Comparison of ENCODE assay signal across 1 cellular context in genomic region chr10:124461642-124462347, GRCh38.
A peak's percentile ranks its signal among the peaks of the same experiment; 100 is the strongest.
TF ChIP-seq lines count a peak whose summit lies in the region.

TSS of gene LHPP (plus strand) at chr10:124461823. CDS start at chr10:124461863, 40 bp downstream.

TF ChIP-seq in K562, 482 proteins besides CTCF, POLR2A, EP300 and RAD21 (continued from another document and continues in another):
- no peak for TF ChIP-seq NR0B1 (IDR thresholded peaks at IDR 0.05; ENCODE audit: partially characterized antibody)
- no peak for TF ChIP-seq NCOA2 (IDR thresholded peaks at IDR 0.05; ENCODE audit: partially characterized antibody in 2 of 2)
- TF ChIP-seq BCLAF1 (IDR thresholded peaks at IDR 0.05; ENCODE audit: borderline replicate concordance in 1 of 2, control insufficient read depth in 1 of 2, low read depth in 2 of 2, low read length in 1 of 2) = no peak
- no peak for TF ChIP-seq ETV6 (IDR thresholded peaks at IDR 0.05; ENCODE audit: borderline replicate concordance in 1 of 2, low read depth in 2 of 2, low read length in 1 of 2)
- no peak for TF ChIP-seq ETV6 (CRISPR knock-in tag; IDR thresholded peaks at IDR 0.05; ENCODE audit: borderline replicate concordance)
- TF ChIP-seq CTCFL (IDR thresholded peaks at IDR 0.05; ENCODE audit: borderline replicate concordance, insufficient read depth, low read depth, low read length, poor library complexity, severe bottlenecking) = peak; percentile 59
- TF ChIP-seq CEBPG (CRISPR knock-in tag; IDR thresholded peaks at IDR 0.05) = no peak
- TF ChIP-seq CEBPG (tag; conservative IDR thresholded peaks at IDR 0.05 in 1 of 2, IDR thresholded peaks at IDR 0.05 in 1 of 2) = no peak
- no peak for TF ChIP-seq PYGO2 (tag; IDR thresholded peaks at IDR 0.05)
- no peak for TF ChIP-seq HMG20B (CRISPR knock-in tag; IDR thresholded peaks at IDR 0.05)
- TF ChIP-seq ZKSCAN8 (CRISPR knock-in tag; IDR thresholded peaks at IDR 0.05) = no peak
- TF ChIP-seq TCF15 (CRISPR knock-in tag; IDR thresholded peaks at IDR 0.05) = no peak
- TF ChIP-seq YY1 (IDR thresholded peaks at IDR 0.05; ENCODE audit: borderline replicate concordance in 1 of 3, control insufficient read depth in 1 of 3, extremely low read depth in 1 of 3, insufficient read depth in 3 of 3, insufficient read length in 1 of 3, insufficient replicate concordance in 2 of 3, low read depth in 1 of 3, low read length in 2 of 3) = peak; percentile 43 to 87 (median 80)
- no peak for TF ChIP-seq MYNN (IDR thresholded peaks at IDR 0.05)
- TF ChIP-seq MYNN (CRISPR knock-in tag; IDR thresholded peaks at IDR 0.05) = no peak
- no peak for TF ChIP-seq ZNF778 (CRISPR knock-in tag; IDR thresholded peaks at IDR 0.05)
- TF ChIP-seq ZBTB7A (IDR thresholded peaks at IDR 0.05; ENCODE audit: borderline replicate concordance, control insufficient read depth, low read depth, low read length) = peak; percentile 53; the same call in 1 of the 2 replicates
- peak; percentile 19 for TF ChIP-seq RBM25 (IDR thresholded peaks at IDR 0.05; ENCODE audit: low read depth, low read length, severe bottlenecking)
- TF ChIP-seq CHD4 (IDR thresholded peaks at IDR 0.05; ENCODE audit: insufficient read depth, insufficient replicate concordance, low read depth, low read length, poor library complexity, severe bottlenecking) = no peak
- TF ChIP-seq MECOM (CRISPR knock-in tag; IDR thresholded peaks at IDR 0.05) = no peak
- no peak for TF ChIP-seq TEAD2 (tag; IDR thresholded peaks at IDR 0.05)
- no peak for TF ChIP-seq CAMTA2 (CRISPR knock-in tag; conservative IDR thresholded peaks at IDR 0.05)
- TF ChIP-seq TRIM25 (IDR thresholded peaks at IDR 0.05; ENCODE audit: borderline replicate concordance) = no peak
- TF ChIP-seq SIX5 (IDR thresholded peaks at IDR 0.05; ENCODE audit: borderline replicate concordance in 1 of 2, insufficient read depth in 1 of 2, low read depth in 1 of 2, low read length in 2 of 2) = peak; percentile 73
- no peak for TF ChIP-seq RBM15 (IDR thresholded peaks at IDR 0.05; ENCODE audit: insufficient read depth, low read length)
- TF ChIP-seq SFPQ (IDR thresholded peaks at IDR 0.05; ENCODE audit: low read depth, low read length) = no peak
- TF ChIP-seq PHF21A (IDR thresholded peaks at IDR 0.05; ENCODE audit: borderline replicate concordance, low read depth) = no peak
- TF ChIP-seq VEZF1 (CRISPR knock-in tag; IDR thresholded peaks at IDR 0.05) = peak; percentile 46
- TF ChIP-seq SMARCC2 (IDR thresholded peaks at IDR 0.05; ENCODE audit: low read depth) = no peak
- TF ChIP-seq RAD51 (IDR thresholded peaks at IDR 0.05; ENCODE audit: borderline replicate concordance, low read depth) = no peak
- TF ChIP-seq ZNF274 (IDR thresholded peaks at IDR 0.05; ENCODE audit: borderline replicate concordance, low read depth, low read length) = no peak
- no peak for TF ChIP-seq SMARCA5 (IDR thresholded peaks at IDR 0.05)
- TF ChIP-seq HSF4 (CRISPR knock-in tag; IDR thresholded peaks at IDR 0.05; ENCODE audit: borderline replicate concordance) = no peak
- TF ChIP-seq ZNF766 (CRISPR knock-in tag; conservative IDR thresholded peaks at IDR 0.05) = no peak
- TF ChIP-seq ZFPM2 (CRISPR knock-in tag; IDR thresholded peaks at IDR 0.05) = no peak
- no peak for TF ChIP-seq TFE3 (CRISPR knock-in tag; IDR thresholded peaks at IDR 0.05)
- TF ChIP-seq ARID1B (IDR thresholded peaks at IDR 0.05) = no peak
- TF ChIP-seq THRAP3 (IDR thresholded peaks at IDR 0.05; ENCODE audit: borderline replicate concordance) = no peak
- peak; percentile 97 for TF ChIP-seq ELF1 (tag; IDR thresholded peaks at IDR 0.05)
- no peak for TF ChIP-seq KAT8 (IDR thresholded peaks at IDR 0.05; ENCODE audit: low read depth)
- TF ChIP-seq ZNF707 (CRISPR knock-in tag; conservative IDR thresholded peaks at IDR 0.05) = no peak
- no peak; the same call in 1 of the 2 replicates for TF ChIP-seq POLR2AphosphoS5 (IDR thresholded peaks at IDR 0.05; ENCODE audit: control insufficient read depth, insufficient read depth, low read depth, low read length)
- no peak for TF ChIP-seq ATF1 (CRISPR knock-in tag; IDR thresholded peaks at IDR 0.05)
- peak; percentile 79 for TF ChIP-seq ATF1 (tag; IDR thresholded peaks at IDR 0.05)
- no peak for TF ChIP-seq HNRNPUL1 (IDR thresholded peaks at IDR 0.05; ENCODE audit: low read length)
- TF ChIP-seq E2F1 (CRISPR knock-in tag; IDR thresholded peaks at IDR 0.05) = no peak
- no peak for TF ChIP-seq NR2C1 (IDR thresholded peaks at IDR 0.05)
- TF ChIP-seq NR2C1 (tag; IDR thresholded peaks at IDR 0.05) = peak; percentile 53; the same call in 1 of the 2 replicates
- no peak for TF ChIP-seq KHSRP (IDR thresholded peaks at IDR 0.05)
- TF ChIP-seq RNF2 (IDR thresholded peaks at IDR 0.05) = no peak
- no peak for TF ChIP-seq ZBTB49 (CRISPR knock-in tag; IDR thresholded peaks at IDR 0.05; ENCODE audit: borderline replicate concordance)
- TF ChIP-seq TEAD1 (CRISPR knock-in tag; IDR thresholded peaks at IDR 0.05) = no peak
- no peak for TF ChIP-seq SMAD2 (IDR thresholded peaks at IDR 0.05; ENCODE audit: low read depth, low read length)
